ENCODE assay signal across 8 cellular contexts in the genomic region with DNA sequence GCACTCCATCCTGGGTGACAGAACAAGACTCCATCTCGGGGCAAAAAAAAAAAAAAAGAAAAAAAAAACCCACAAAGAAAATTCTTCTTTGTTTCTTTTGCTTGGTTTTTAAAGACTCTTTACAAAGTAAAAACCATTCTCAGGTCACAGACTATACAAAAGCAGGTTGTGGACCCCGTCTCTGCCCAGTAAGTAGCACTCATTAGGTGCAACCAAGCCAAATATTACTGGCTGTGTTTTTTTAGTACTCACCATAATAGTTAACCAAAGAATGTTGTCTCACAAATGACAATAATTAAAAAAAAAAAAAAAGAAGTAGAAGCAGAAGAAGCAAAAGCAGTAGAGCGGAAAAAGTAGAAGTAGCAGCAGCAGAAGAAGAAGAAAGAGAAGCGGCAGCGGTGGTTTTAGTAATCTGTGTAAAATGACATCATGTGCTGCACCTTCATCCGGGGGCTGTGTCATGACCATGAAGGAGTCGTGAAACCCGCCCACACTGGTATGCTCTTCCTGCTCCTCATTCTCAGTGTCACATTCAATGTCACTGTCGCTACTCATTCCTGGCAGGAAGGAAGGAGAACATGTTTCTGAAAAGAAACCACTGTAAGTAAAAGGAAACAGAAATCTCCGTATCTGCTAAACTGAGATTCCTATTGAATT.
A peak's percentile ranks its signal among the peaks of the same experiment; 100 is the strongest.
DNase-seq lines count a peak whose midpoint lies in the region; ATAC-seq and TF ChIP-seq lines count a peak whose summit lies in the region.

No MANE protein-coding gene starts in this region.

- 50% methylated on average over 10 of the region's 10 CpGs for WGBS in right cardiac atrium

- no peaks in the 10 kb centered on the region for H3K9me3 ChIP-seq in right cardiac atrium (ENCODE audit: control insufficient read depth, low read length)

- no peak overlapping the region for H3K27ac ChIP-seq in right cardiac atrium (ENCODE audit: low read length)

- intact Hi-C loops in right cardiac atrium (cut with DNase I): loop anchor here in 2 of 4 donors (5.0 to 10.0 kb wide), 3 partner anchors 286 to 476 kb away; no protein-coding TSS in a partner anchor

- no peaks in the 10 kb centered on the region for H3K4me1 ChIP-seq in right cardiac atrium (ENCODE audit: control insufficient read depth, insufficient read depth, low read length)

- DNase-seq in RPMI7951 (ENCODE audit: low read depth) (peak; percentile 58), right cardiac atrium (peak; percentile 40 to 63 (median 61)), NCI-H2196 treated with DMSO at 0.1 percent for 48 hours (lab: John Stamatoyannopoulos, UW; ENCODE audit: unreplicated experiment) (no peak), HuH-7.5 (ENCODE audit: low spot score) (no peak)
- DNase-seq in activated effector memory CD4-positive, alpha-beta T cell treated with anti-CD3 and anti-CD28 coated beads, Interleukin-2, amount 50 U/mL, for 16 hours: peak; percentile 89
- DNase-seq in stimulated activated CD4-positive, alpha-beta T cell treated with anti-CD3 and anti-CD28 coated beads, Interleukin-1b, Interleukin-23, amount 100 ng/mL, for 1 hour (ENCODE audit: low read depth in 2 of 2): peak; percentile 28 to 38

- H3K4me3 ChIP-seq in right cardiac atrium (ENCODE audit: low read length): no peak overlapping the region

- ATAC-seq in HG02678 (IDR thresholded peaks at IDR 0.05; ENCODE audit: unreplicated experiment) (peak; percentile 96), right cardiac atrium (peak; percentile 67 to 90)

- no peaks in the 10 kb centered on the region for H3K27me3 ChIP-seq in right cardiac atrium (ENCODE audit: control insufficient read depth, insufficient read depth)

- TF ChIP-seq POLR2A in GM15510 (IDR thresholded peaks at IDR 0.05; ENCODE audit: borderline replicate concordance, extremely low read depth, insufficient read length): peak; percentile 26

Comparison
In these comparisons a context has a peak if more than half of its experiments do, and no peak if none do; other contexts are left out.
1. DNase-seq: peak in RPMI7951 (single experiment), activated effector memory CD4-positive, alpha-beta T cell treated with anti-CD3 and anti-CD28 coated beads, Interleukin-2, amount 50 U/mL, for 16 hours (single experiment), right cardiac atrium (3 of 3) and stimulated activated CD4-positive, alpha-beta T cell treated with anti-CD3 and anti-CD28 coated beads, Interleukin-1b, Interleukin-23, amount 100 ng/mL, for 1 hour (2 of 2); none in NCI-H2196 treated with DMSO at 0.1 percent for 48 hours (single experiment) and HuH-7.5 (single experiment).